Comparison of ENCODE assay signal across 26 cellular contexts in the genomic region with DNA sequence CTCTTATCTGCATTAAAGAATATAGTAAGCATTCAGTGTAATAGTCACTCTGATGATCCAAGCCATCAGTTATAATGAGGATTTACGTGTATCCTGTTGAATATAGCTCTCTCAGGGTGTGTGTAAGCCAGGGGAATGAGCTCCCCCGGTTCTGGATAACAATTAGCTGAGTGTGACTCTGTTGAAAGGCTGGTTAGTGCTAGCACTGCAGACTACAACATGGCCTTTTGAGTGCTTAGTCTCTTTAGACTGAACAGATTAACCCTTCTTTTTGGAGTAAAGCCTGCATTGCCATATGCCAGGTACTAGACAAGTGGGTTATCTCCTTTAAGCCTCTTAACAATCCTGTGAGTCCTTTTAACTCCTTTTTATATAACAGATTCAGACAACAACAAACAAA.
"Had no signal": no experiment of that assay in that cellular context is flagged by ENCODE, and none has a peak within 500 bp of the region (broad histone marks: within the 10 kb centered on the region; RNA-seq: fewer than 3 reads in every experiment).

No MANE protein-coding gene starts in this region.

- H3K36me3 Mint-ChIP-seq: mesothelial cell of epicardium, naive B cell, natural killer cell, type B pancreatic cell had no signal

- H3K9me3 ChIP-seq: ovary, prostate gland, uterus had no signal

- H3K4me1 Mint-ChIP-seq: mesothelial cell of epicardium; naive B cell; natural killer cell; nephron progenitor cell; stimulated activated naive CD8-positive, alpha-beta T cell treated with anti-CD3 and anti-CD28 coated beads, Interleukin-15, amount 100 ng/mL, for 72 hours had no signal

- H3K27ac ChIP-seq: hepatocyte, left ventricle myocardium inferior, ovary, prostate gland, skin epidermis, tibial nerve, uterus had no signal

- H3K9me3 Mint-ChIP-seq: type B pancreatic cell had no signal

- ATAC-seq: natural killer cell; right cardiac atrium; sciatic nerve; stimulated activated naive CD8-positive, alpha-beta T cell treated with anti-CD3 and anti-CD28 coated beads, Interleukin-15, amount 100 ng/mL, for 72 hours had no signal

- H3K4me3 ChIP-seq: hepatocyte, left ventricle myocardium inferior, lung, ovary, prostate gland, skin epidermis, tibial nerve, uterus had no signal

- H3K4me3 Mint-ChIP-seq: mesothelial cell of epicardium; naive B cell; natural killer cell; nephron progenitor cell; stimulated activated naive CD8-positive, alpha-beta T cell treated with anti-CD3 and anti-CD28 coated beads, Interleukin-15, amount 100 ng/mL, for 72 hours; type B pancreatic cell had no signal

- H3K36me3 ChIP-seq: left ventricle myocardium inferior, ovary, prostate gland, tibial nerve, uterus had no signal

- H3K27me3 ChIP-seq: hepatocyte, ovary, tibial nerve, uterus had no signal

- H3K27ac Mint-ChIP-seq: mesothelial cell of epicardium; naive B cell; natural killer cell; stimulated activated naive CD8-positive, alpha-beta T cell treated with anti-CD3 and anti-CD28 coated beads, Interleukin-15, amount 100 ng/mL, for 72 hours; type B pancreatic cell had no signal

- DNase-seq: islet precursor cell; left ventricle myocardium inferior; mesendoderm; naive B cell; natural killer cell; nephron progenitor cell; ovary; posterior cingulate gyrus; retina; right cardiac atrium; stimulated activated CD4-positive, alpha-beta T cell treated with anti-CD3 and anti-CD28 coated beads, Interleukin-12 subunit alpha, Interleukin-12 subunit beta, amount 100 ng/mL, for 4 hours; stimulated activated CD4-positive, alpha-beta T cell treated with anti-CD3 and anti-CD28 coated beads, Interleukin-15, amount 100 ng/mL, for 24 hours; stimulated activated CD4-positive, alpha-beta T cell treated with anti-CD3 and anti-CD28 coated beads, Interleukin-2, amount 100 ng/mL, for 24 hours; stimulated activated CD4-positive, alpha-beta T cell treated with anti-CD3 and anti-CD28 coated beads, Interleukin-4, amount 100 ng/mL, for 1 hour; stimulated activated naive CD4-positive, alpha-beta T cell treated with Interleukin-2 at 50 U/mL for 16 hours; stimulated activated naive CD8-positive, alpha-beta T cell treated with anti-CD3 and anti-CD28 coated beads, Interleukin-15, amount 100 ng/mL, for 72 hours; substantia nigra; uterus had no signal

- H3K4me1 ChIP-seq: left ventricle myocardium inferior, prostate gland, tibial nerve, uterus had no signal
